Comparison of ENCODE assay signal across 27 cellular contexts in the genomic region with DNA sequence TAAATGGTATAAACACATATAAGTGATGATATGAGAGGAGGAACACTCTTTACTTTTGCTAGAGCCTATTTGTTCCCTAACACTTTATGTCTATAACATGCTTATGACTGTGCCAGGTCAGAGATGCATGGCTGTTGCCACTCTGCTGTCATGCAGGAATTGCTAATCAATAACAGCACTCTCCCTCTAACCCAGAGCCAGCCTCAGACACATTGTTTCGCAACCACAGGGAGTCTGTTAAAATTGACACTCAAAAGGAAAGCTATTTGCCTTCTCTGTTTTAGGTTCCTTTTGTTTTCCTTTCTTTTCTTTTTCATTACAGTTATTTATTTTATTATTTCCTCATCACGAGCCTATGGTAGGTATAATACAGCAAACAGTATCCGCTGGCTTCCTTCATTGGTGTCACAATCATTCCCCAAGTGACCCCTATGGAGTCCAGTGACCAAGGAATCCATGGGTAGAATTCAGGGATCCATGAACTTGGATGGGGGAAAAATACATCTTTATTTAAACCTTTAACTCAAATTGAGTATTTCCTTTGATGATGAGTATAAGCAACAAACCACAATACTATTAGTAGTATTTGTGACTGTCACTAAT. TPM values are rescaled to one million over a fixed set of nuclear protein-coding genes. Genes with fewer than 3 reads are reported as not detected.
DNase-seq lines count a peak whose midpoint lies in the region; ATAC-seq, FAIRE-seq and TF ChIP-seq lines count a peak whose summit lies in the region.
"Had no signal": no experiment of that assay in that cellular context is flagged by ENCODE, and none has a peak within 500 bp of the region (broad histone marks: within the 10 kb centered on the region; RNA-seq: fewer than 3 reads in every experiment).

No MANE protein-coding gene starts in this region.

- H2AK9ac ChIP-seq in IMR-90 (replicated peaks; ENCODE audit: low read depth, low read length, poor library complexity): no peak overlapping the region

- H3K14ac ChIP-seq in IMR-90 (replicated peaks; ENCODE audit: low read depth, low read length): no peak overlapping the region
- H3K14ac ChIP-seq in H1 (ENCODE audit: insufficient read length): no peak overlapping the region

- H4K5ac ChIP-seq in IMR-90 (ENCODE audit: low read depth, low read length) (no peak overlapping the region), H1 (ENCODE audit: insufficient read length, low read depth, low read length) (no peak overlapping the region)

- FAIRE-seq in H1 (lab: Jason Lieb, UNC): no peak
- FAIRE-seq: endothelial cell of umbilical vein, GM18507 had no signal

- H2BK15ac ChIP-seq in IMR-90 (ENCODE audit: low read depth, low read length): no peak overlapping the region
- no peak overlapping the region for H2BK15ac ChIP-seq in H1 (ENCODE audit: low read length)

- DNase-seq in IMR-90 (no peak), NCI-H748 (lab: John Stamatoyannopoulos, UW; ENCODE audit: unreplicated experiment) (peak; percentile 84), H1 (ENCODE audit: low read depth in 1 of 2, low spot score in 2 of 2) (no peak), neural progenitor cell (ENCODE audit: low spot score) (peak; percentile 28), left ventricle myocardium inferior (no peak)
- no peak for DNase-seq in stimulated activated CD4-positive, alpha-beta T cell treated with anti-CD3 and anti-CD28 coated beads, Interleukin-1b, Interleukin-23, amount 100 ng/mL, for 48 hours
- DNase-seq: activated CD4-positive, alpha-beta T cell treated with anti-CD3 and anti-CD28 coated beads for 48 hours; activated CD8-positive, alpha-beta memory T cell treated with anti-CD3 and anti-CD28 coated beads for 24 hours; activated effector memory CD4-positive, alpha-beta T cell treated with Interleukin-2 at 50 U/mL for 16 hours; Calu3; cerebellar nuclear complex; naive thymus-derived CD8-positive, alpha-beta T cell; NCI-H1105 treated with DMSO at 0.1 percent for 48 hours; NCI-H2081; NCI-H510A treated with DMSO at 0.1 percent for 48 hours; NK-92 treated with Interleukin-12 subunit alpha and Interleukin-12 subunit beta, amount 100 ng/mL, for 24 hours; PC-9; upper lobe of left lung had no signal

- TF ChIP-seq POLR2A in IMR-90 (IDR thresholded peaks at IDR 0.05; ENCODE audit: low read depth, low read length) (no peak), H1 (IDR thresholded peaks at IDR 0.05; ENCODE audit: control extremely low read depth in 1 of 2, low read depth in 2 of 2, low read length in 2 of 2) (no peak)

- H3K4me3 Mint-ChIP-seq in neural progenitor cell: no peak overlapping the region
- H3K4me3 Mint-ChIP-seq: activated naive CD8-positive, alpha-beta T cell; naive thymus-derived CD8-positive, alpha-beta T cell had no signal

- no peaks in the 10 kb centered on the region; the same call in 1 of the 2 replicates for H3K4me1 ChIP-seq in IMR-90 (ENCODE audit: control insufficient read depth, insufficient read depth, low read length)
- H3K4me1 ChIP-seq in H1 (replicated peaks in 1 of 4; ENCODE audit: control insufficient read depth in 3 of 4, insufficient read depth in 4 of 4, low read length in 3 of 4): peaks cover 0 to 12% (median 4%) of the 10 kb centered on the region in 4 experiments; a peak in 4 of 7 replicates
- H3K4me1 ChIP-seq in neural progenitor cell: peaks cover 23% of the 10 kb centered on the region
- peaks cover 5% of the 10 kb centered on the region for H3K4me1 ChIP-seq in left ventricle myocardium inferior

- dilution Hi-C loops in IMR-90 (cut with HindIII; ENCODE audit: low sequenced_read_pairs, unreplicated experiment): no loop called here

- no peaks in the 10 kb centered on the region for H3F3A ChIP-seq in neural progenitor cell (ENCODE audit: low read depth)

- peaks cover 3% of the 10 kb centered on the region for H3K36me3 ChIP-seq in IMR-90 (ENCODE audit: control insufficient read depth, insufficient read depth, low read length)
- no peaks in the 10 kb centered on the region for H3K36me3 ChIP-seq in H1 (ENCODE audit: control insufficient read depth in 2 of 4, insufficient read depth in 4 of 4, low read length in 3 of 4)
- no peaks in the 10 kb centered on the region for H3K36me3 ChIP-seq in neural progenitor cell
- peaks cover 21% of the 10 kb centered on the region for H3K36me3 ChIP-seq in left ventricle myocardium inferior

- H3K27ac ChIP-seq in IMR-90 (ENCODE audit: insufficient read depth, low read length) (no peak overlapping the region), H1 (ENCODE audit: low read depth, low read length) (no peak overlapping the region), neural progenitor cell (no peak overlapping the region), left ventricle myocardium inferior (replicated peaks) (no peak overlapping the region)
- H3K27ac ChIP-seq: C4-2B, HL-60, PC-9, upper lobe of left lung had no signal

- H3K27me3 Mint-ChIP-seq in neural progenitor cell (ENCODE audit: insufficient read depth, low read depth): peaks cover 6% of the 10 kb centered on the region
- H3K27me3 Mint-ChIP-seq: activated naive CD8-positive, alpha-beta T cell had no signal

- peaks cover 61% of the 10 kb centered on the region for H3K36me3 Mint-ChIP-seq in neural progenitor cell

- H3K4me3 ChIP-seq in IMR-90 (ENCODE audit: insufficient read depth, low read depth, low read length) (no peak overlapping the region), H1 (ENCODE audit: extremely low read depth in 1 of 4, insufficient read depth in 2 of 4, low read depth in 3 of 4, low read length in 4 of 4) (no peak overlapping the region), neural progenitor cell (no peak overlapping the region), left ventricle myocardium inferior (no peak overlapping the region)
- H3K4me3 ChIP-seq: PC-9, upper lobe of left lung had no signal

- H3K23ac ChIP-seq in IMR-90 (ENCODE audit: low read depth, low read length) (no peak overlapping the region), H1 (ENCODE audit: insufficient read length) (no peak overlapping the region)

- H3K4me2 ChIP-seq in IMR-90 (ENCODE audit: low read depth, low read length) (no peak overlapping the region), H1 (ENCODE audit: insufficient read depth in 1 of 2, low read depth in 2 of 2, low read length in 2 of 2) (peak overlapping the region; percentile 24 to 47), neural progenitor cell (no peak overlapping the region)
- H3K4me2 ChIP-seq: PC-9 had no signal

- TF ChIP-seq CTCF in IMR-90 (conservative IDR thresholded peaks at IDR 0.05; ENCODE audit: low read depth, low read length) (no peak), H1 (IDR thresholded peaks at IDR 0.05; ENCODE audit: control extremely low read depth in 1 of 3, insufficient read depth in 1 of 3, low read depth in 1 of 3, low read length in 3 of 3) (no peak), neural progenitor cell (IDR thresholded peaks at IDR 0.05) (no peak), left ventricle myocardium inferior (IDR thresholded peaks at IDR 0.05; ENCODE audit: borderline replicate concordance) (no peak)

- no CpG with 5 or more reads among the region's 3 CpGs for WGBS in IMR-90 (ENCODE audit: extremely low coverage in 2 of 2, insufficient read length in 1 of 2), 2 experiments
- WGBS in H1 (ENCODE audit: extremely low coverage in 1 of 2, insufficient coverage in 1 of 2, insufficient read length in 1 of 2, insufficient replicate concordance in 2 of 2, low coverage in 1 of 2, low lambda C conversion rate in 2 of 2, missing lambda C conversion rate in 1 of 2), 2 experiments: 56% methylated on average over 3 of the region's 3 CpGs; no CpG with 5 or more reads in 1 of the 2 experiments

- H2AK5ac ChIP-seq in IMR-90 (ENCODE audit: low read depth, low read length) (no peak overlapping the region), H1 (ENCODE audit: low read depth, low read length) (no peak overlapping the region)

- H3K4me1 Mint-ChIP-seq in neural progenitor cell: peaks cover 24% of the 10 kb centered on the region

- H3K23me2 ChIP-seq in H1 (ENCODE audit: low read depth, low read length): no peaks in the 10 kb centered on the region

- peak overlapping the region; percentile 26 for H3K27ac Mint-ChIP-seq in neural progenitor cell
- H3K27ac Mint-ChIP-seq: activated naive CD8-positive, alpha-beta T cell had no signal

- H3K79me2 ChIP-seq in H1 (ENCODE audit: control insufficient read depth in 1 of 2, insufficient read depth in 2 of 2, low read length in 2 of 2) (peaks cover 0 to 11% of the 10 kb centered on the region in 2 experiments; a peak in 1 of 4 replicates), neural progenitor cell (ENCODE audit: low read depth) (peaks cover 89% of the 10 kb centered on the region)

- POLR2A ChIA-PET in IMR-90 (lab: Charles Lee; ENCODE audit: unreplicated experiment): no interaction called here
- POLR2A ChIA-PET in H1 (lab: Charles Lee; ENCODE audit: partially characterized antibody): interaction anchor here (0.7 to 1.0 kb wide), 4 partner anchors 8 to 1462 kb away, joined by 3 read pairs; no protein-coding TSS in a partner anchor

- intact Hi-C loops in IMR-90 (cut with micrococcal nuclease) (no loop called here), left ventricle myocardium inferior (cut with micrococcal nuclease) (no loop called here)

- CTCF ChIA-PET in IMR-90 (lab: Yijun Ruan, JAX): interaction anchor here (1.0 kb wide), 1 partner anchor 49 kb away, joined by 3 read pairs; no protein-coding TSS in a partner anchor
- CTCF ChIA-PET in H1 (lab: Charles Lee; ENCODE audit: partially characterized antibody): interaction anchor here (0.6 to 1.9 kb wide), 8 partner anchors 42 to 1189 kb away, joined by 3 to 8 read pairs (median 3); no protein-coding TSS in a partner anchor

- in situ Hi-C loops in IMR-90 (cut with MboI; ENCODE audit: low sequenced_read_pairs): no loop called here

- H3K9me1 ChIP-seq in IMR-90 (ENCODE audit: insufficient read depth, low read length): peaks cover 4% of the 10 kb centered on the region; the same call in 1 of the 2 replicates

- H4K8ac ChIP-seq in IMR-90 (ENCODE audit: low read depth in 2 of 2, low read length in 2 of 2) (no peak overlapping the region), H1 (ENCODE audit: extremely low read depth, insufficient read depth, low read length) (no peak overlapping the region)

- H2AFZ ChIP-seq in IMR-90 (replicated peaks; ENCODE audit: low read length, poor library complexity) (no peak overlapping the region), H1 (ENCODE audit: low read length) (no peak overlapping the region), neural progenitor cell (replicated peaks) (no peak overlapping the region)
- H2AFZ ChIP-seq: PC-9 had no signal

- H2BK5ac ChIP-seq in IMR-90 (ENCODE audit: low read depth, low read length, poor library complexity, severe bottlenecking): no peak overlapping the region
- no peak overlapping the region for H2BK5ac ChIP-seq in H1 (ENCODE audit: low read depth, low read length)

- no peak for TF ChIP-seq RAD21 in IMR-90 (IDR thresholded peaks at IDR 0.05; ENCODE audit: low read length)
- TF ChIP-seq RAD21 in H1 (IDR thresholded peaks at IDR 0.05 in 1 of 2, conservative IDR thresholded peaks at IDR 0.05 in 1 of 2; ENCODE audit: low read depth in 2 of 2, low read length in 2 of 2): no peak

- H3K79me1 ChIP-seq in IMR-90 (ENCODE audit: low read depth in 1 of 2, low read length in 2 of 2) (peaks cover 19 to 31% of the 10 kb centered on the region in 2 experiments; a peak in 3 of 4 replicates), H1 (ENCODE audit: low read depth, low read length) (no peaks in the 10 kb centered on the region; the same call in 1 of the 2 replicates)

- no peak for TF ChIP-seq EP300 in H1 (IDR thresholded peaks at IDR 0.05; ENCODE audit: borderline replicate concordance in 1 of 2, low read depth in 2 of 2, low read length in 2 of 2)

- H3K56ac ChIP-seq in IMR-90 (ENCODE audit: extremely low read depth, insufficient read depth, low read length) (no peak overlapping the region), H1 (replicated peaks; ENCODE audit: insufficient read length, low read depth, low read length) (no peak overlapping the region)

- H2BK12ac ChIP-seq in H1 (ENCODE audit: low read depth, low read length): no peak overlapping the region

- H4K20me1 ChIP-seq in IMR-90 (ENCODE audit: insufficient read depth, low read length): no peaks in the 10 kb centered on the region
- H4K20me1 ChIP-seq in H1 (replicated peaks in 1 of 2; ENCODE audit: control insufficient read depth in 1 of 2, insufficient read depth in 2 of 2, low read length in 2 of 2): peaks cover 0 to 3% of the 10 kb centered on the region in 2 experiments
- H4K20me1 ChIP-seq in neural progenitor cell (ENCODE audit: low read depth): peaks cover 25% of the 10 kb centered on the region

- peaks cover 10% of the 10 kb centered on the region for H3K9me3 Mint-ChIP-seq in neural progenitor cell
- H3K9me3 Mint-ChIP-seq: naive thymus-derived CD8-positive, alpha-beta T cell had no signal

- no peak for ATAC-seq in IMR-90 (ENCODE audit: low read depth)
- ATAC-seq in HG03354 (IDR thresholded peaks at IDR 0.05; ENCODE audit: poor library complexity, severe bottlenecking, unreplicated experiment): no peak
- ATAC-seq: naive thymus-derived CD8-positive, alpha-beta T cell; Right ventricle myocardium inferior had no signal

- H2BK120ac ChIP-seq in IMR-90 (ENCODE audit: low read depth, low read length) (no peak overlapping the region), H1 (replicated peaks; ENCODE audit: low read depth, low read length) (no peak overlapping the region)

- H3K18ac ChIP-seq in IMR-90 (ENCODE audit: low read depth, low read length) (no peak overlapping the region), H1 (ENCODE audit: extremely low read depth, low read length) (no peak overlapping the region)

- BruUV-seq in IMR-90 (replicated peaks; lab: Mats Ljungman, UMichigan): no TSS peak

- no peak overlapping the region for H4K91ac ChIP-seq in IMR-90 (ENCODE audit: insufficient read depth, low read depth, low read length)
- no peak overlapping the region for H4K91ac ChIP-seq in H1 (replicated peaks; ENCODE audit: insufficient read length, low read length)

- H3K4ac ChIP-seq in IMR-90 (ENCODE audit: low read depth, low read length) (no peak overlapping the region), H1 (replicated peaks; ENCODE audit: insufficient read length, low read depth, low read length) (no peak overlapping the region)

- H2BK20ac ChIP-seq in IMR-90 (ENCODE audit: low read depth, low read length): no peak overlapping the region
- H2BK20ac ChIP-seq in H1 (ENCODE audit: low read length): no peak overlapping the region

- H3K9me3 ChIP-seq in IMR-90 (ENCODE audit: control insufficient read depth, insufficient read depth, low read length) (no peaks in the 10 kb centered on the region), H1 (ENCODE audit: insufficient read depth in 2 of 2, low read depth in 1 of 2, low read length in 1 of 2) (peaks cover 0 to 5% of the 10 kb centered on the region in 2 experiments; a peak in 1 of 4 replicates), neural progenitor cell (ENCODE audit: low read depth) (no peaks in the 10 kb centered on the region), left ventricle myocardium inferior (replicated peaks) (peaks cover 4% of the 10 kb centered on the region)
- H3K9me3 ChIP-seq: upper lobe of left lung had no signal

- H3K9ac ChIP-seq in IMR-90 (ENCODE audit: low read depth, low read length): no peak overlapping the region
- H3K9ac ChIP-seq in H1 (replicated peaks in 1 of 4; ENCODE audit: extremely low read depth in 1 of 4, low read depth in 3 of 4, low read length in 3 of 4): no peak overlapping the region
- no peak overlapping the region for H3K9ac ChIP-seq in neural progenitor cell

- H3K27me3 ChIP-seq in IMR-90 (ENCODE audit: control insufficient read depth, insufficient read depth, low read length) (no peaks in the 10 kb centered on the region), H1 (replicated peaks in 1 of 4; ENCODE audit: control insufficient read depth in 3 of 4, extremely low read depth in 1 of 4, insufficient read depth in 3 of 4, low read length in 3 of 4) (peaks cover 0 to 1% (median 0%) of the 10 kb centered on the region in 4 experiments; a peak in 1 of 7 replicates), neural progenitor cell (no peaks in the 10 kb centered on the region), left ventricle myocardium inferior (ENCODE audit: low read depth) (no peaks in the 10 kb centered on the region)
- H3K27me3 ChIP-seq: upper lobe of left lung had no signal

RNA-seq across cellular contexts. Expression of a gene that starts 6.8 kb away (rescaled TPM):
- total RNA-seq in IMR-90 (2012; rRNA removed) (36.2 and 49.7 TPM in 2 replicates), neural progenitor cell (ENCODE audit: low replicate concordance) (123 and 190 TPM in 2 replicates), left ventricle myocardium inferior (36.5 TPM)
- polyA plus RNA-seq in IMR-90 (2012; rRNA removed) (52.3 and 65.7 TPM in 2 replicates), H1 (2011; rRNA removed) (12.7 and 20.6 TPM in 2 replicates)
- polyA plus RNA-seq in IMR-90 (2012; cell fraction: cytosol; rRNA removed): 20.8 and 27.6 TPM in 2 replicates
- 23.0 and 92.4 TPM in 2 replicates for polyA plus RNA-seq in IMR-90 (2012; cell fraction: nucleus; rRNA removed; ENCODE audit: low replicate concordance)
- total RNA-seq in H1 (2021; fragmentation: NEBNext Ultra II Directional; extraction: Animal tissue kit (Norgen Biotek cat#: 25700)): 27.5 and 31.0 TPM in 2 replicates
- 20.2 TPM for polyA plus RNA-seq in H1 (2011; cell fraction: cytosol; rRNA removed)
- polyA plus RNA-seq in H1 (2011; cell fraction: nucleus; rRNA removed): 16.1 TPM
- 20.6 to 32.3 TPM (median 24.0 TPM) in 4 replicates for polyA plus RNA-seq in H1 (2012, experiment 1 of 2)
- polyA plus RNA-seq in H1 (2012, experiment 2 of 2): 3.5 TPM
- polyA plus RNA-seq in H1 (2013, experiment 1 of 2): 37.2 TPM
- 40.0 TPM for polyA plus RNA-seq in H1 (2013, experiment 2 of 2)
- polyA minus RNA-seq in H1 (2011; rRNA and poly(A)+ RNA removed): 12.2 and 22.0 TPM in 2 replicates
- polyA minus RNA-seq in H1 (2011; cell fraction: cytosol; rRNA and poly(A)+ RNA removed): 11.6 TPM
- polyA minus RNA-seq in H1 (2011; cell fraction: nucleus; rRNA and poly(A)+ RNA removed): 36.2 TPM

RNA-seq across cellular contexts. Expression of a gene that starts 31.8 kb away (rescaled TPM):
- total RNA-seq in IMR-90 (2012; rRNA removed) (not detected in 2 replicates), neural progenitor cell (ENCODE audit: low replicate concordance) (not detected in 2 replicates), left ventricle myocardium inferior (0.69 TPM)
- polyA plus RNA-seq in IMR-90 (2012; rRNA removed) (not detected in 2 replicates), H1 (2011; rRNA removed) (not detected in 2 replicates)
- polyA plus RNA-seq in IMR-90 (2012; cell fraction: cytosol; rRNA removed): not detected in 2 replicates
- not detected in 2 replicates for polyA plus RNA-seq in IMR-90 (2012; cell fraction: nucleus; rRNA removed; ENCODE audit: low replicate concordance)
- total RNA-seq in H1 (2021; fragmentation: NEBNext Ultra II Directional; extraction: Animal tissue kit (Norgen Biotek cat#: 25700)): not detected in 2 replicates
- polyA plus RNA-seq in H1 (2011; cell fraction: cytosol; rRNA removed): not detected
- polyA plus RNA-seq in H1 (2011; cell fraction: nucleus; rRNA removed): 0.10 TPM
- polyA plus RNA-seq in H1 (2012, experiment 1 of 2): not detected in 4 replicates
- polyA plus RNA-seq in H1 (2012, experiment 2 of 2): not detected
- 0.06 TPM for polyA plus RNA-seq in H1 (2013, experiment 1 of 2)
- 0.17 TPM for polyA plus RNA-seq in H1 (2013, experiment 2 of 2)
- not detected in 2 replicates for polyA minus RNA-seq in H1 (2011; rRNA and poly(A)+ RNA removed)
- polyA minus RNA-seq in H1 (2011; cell fraction: cytosol; rRNA and poly(A)+ RNA removed): not detected
- not detected for polyA minus RNA-seq in H1 (2011; cell fraction: nucleus; rRNA and poly(A)+ RNA removed)
- total RNA-seq: naive thymus-derived CD8-positive, alpha-beta T cell; osteocyte had no signal
- polyA plus RNA-seq: naive thymus-derived CD8-positive, alpha-beta T cell had no signal

RNA-seq across cellular contexts. Expression of a gene that starts 57.7 kb away (rescaled TPM):
- total RNA-seq in IMR-90 (2012; rRNA removed): not detected in 2 replicates
- not detected in 2 replicates for polyA plus RNA-seq in IMR-90 (2012; rRNA removed)
- not detected in 2 replicates for polyA plus RNA-seq in IMR-90 (2012; cell fraction: cytosol; rRNA removed)
- not detected in 2 replicates for polyA plus RNA-seq in IMR-90 (2012; cell fraction: nucleus; rRNA removed; ENCODE audit: low replicate concordance)
- total RNA-seq in H1 (2021; fragmentation: NEBNext Ultra II Directional; extraction: Animal tissue kit (Norgen Biotek cat#: 25700)): not detected in 2 replicates
- polyA plus RNA-seq in H1 (2011; rRNA removed): not detected in 2 replicates
- not detected for polyA plus RNA-seq in H1 (2011; cell fraction: cytosol; rRNA removed)
- polyA plus RNA-seq in H1 (2011; cell fraction: nucleus; rRNA removed): not detected
- not detected in 4 replicates for polyA plus RNA-seq in H1 (2012, experiment 1 of 2)
- not detected for polyA plus RNA-seq in H1 (2012, experiment 2 of 2)
- polyA plus RNA-seq in H1 (2013, experiment 1 of 2): not detected
- polyA plus RNA-seq in H1 (2013, experiment 2 of 2): not detected
- polyA minus RNA-seq in H1 (2011; rRNA and poly(A)+ RNA removed): not detected in 2 replicates
- polyA minus RNA-seq in H1 (2011; cell fraction: cytosol; rRNA and poly(A)+ RNA removed): not detected
- not detected for polyA minus RNA-seq in H1 (2011; cell fraction: nucleus; rRNA and poly(A)+ RNA removed)
- total RNA-seq in neural progenitor cell (ENCODE audit: low replicate concordance): not detected in 2 replicates
- total RNA-seq in left ventricle myocardium inferior: 6.3 TPM
- total RNA-seq: endothelial cell of umbilical vein; naive thymus-derived CD8-positive, alpha-beta T cell; osteocyte; PC-9; T-helper 2 cell treated with Interferon-gamma antibody and Interleukin-4, amounts not matched to agents 100 ng/mL and 5 ng/mL, for 36 hours had no signal
- polyA plus RNA-seq: endothelial cell of umbilical vein; naive thymus-derived CD8-positive, alpha-beta T cell had no signal

Comparison
In these comparisons a context has a peak if more than half of its experiments do, and no peak if none do; other contexts are left out.
1. DNase-seq: peak in NCI-H748 (single experiment) and neural progenitor cell (single experiment); none in IMR-90 (single experiment), H1 (0 of 2), stimulated activated CD4-positive, alpha-beta T cell treated with anti-CD3 and anti-CD28 coated beads, Interleukin-1b, Interleukin-23, amount 100 ng/mL, for 48 hours (single experiment) and left ventricle myocardium inferior (single experiment).
2. H3K4me2 ChIP-seq: peak in H1 (2 of 2); none in IMR-90 (single experiment) and neural progenitor cell (single experiment).